Comparison of ENCODE assay signal across 26 cellular contexts in genomic region chr11:68536706-68537105, GRCh38.
DNase-seq lines count a peak whose midpoint lies in the region; ATAC-seq, FAIRE-seq and TF ChIP-seq lines count a peak whose summit lies in the region.
"Had no signal": no experiment of that assay in that cellular context is flagged by ENCODE, and none has a peak within 500 bp of the region (broad histone marks: within the 10 kb centered on the region; RNA-seq: fewer than 3 reads in every experiment).

No MANE protein-coding gene starts in this region.

- intact Hi-C loops in activated B cell treated with CpG ODN at 0.5 μM for 24 hours (cut with micrococcal nuclease) = no loop called here

- H3K9me3 Mint-ChIP-seq in activated T-cell treated with anti-CD3 and anti-CD28 coated beads, Interleukin-2, amount 50 U/mL, for 24 hours = no peaks in the 10 kb centered on the region
- H3K9me3 Mint-ChIP-seq in activated B cell treated with CpG ODN at 0.5 μM for 24 hours = no peaks in the 10 kb centered on the region
- H3K9me3 Mint-ChIP-seq in naive B cell = no peaks in the 10 kb centered on the region
- H3K9me3 Mint-ChIP-seq in stimulated activated memory B cell treated with anti-CD40 and anti-IgM and Interleukin-4, amounts not matched to agents 10 μg/mL and 1 μg/mL and 100 μg/mL, for 72 hours = no peaks in the 10 kb centered on the region
- H3K9me3 Mint-ChIP-seq: activated CD4-positive, alpha-beta memory T cell treated with anti-CD3 and anti-CD28 coated beads for 36 hours; neural crest cell had no signal

- peaks cover 96% of the 10 kb centered on the region for H3K36me3 Mint-ChIP-seq in activated T-cell treated with anti-CD3 and anti-CD28 coated beads, Interleukin-2, amount 50 U/mL, for 24 hours (ENCODE audit: low read depth)
- H3K36me3 Mint-ChIP-seq in activated B cell treated with CpG ODN at 0.5 μM for 24 hours (ENCODE audit: low read depth) = peaks cover 82% of the 10 kb centered on the region
- peaks cover 12 to 23% of the 10 kb centered on the region in 2 donors for H3K36me3 Mint-ChIP-seq in naive B cell
- peaks cover 53% of the 10 kb centered on the region for H3K36me3 Mint-ChIP-seq in stimulated activated memory B cell treated with anti-CD40 and anti-IgM and Interleukin-4, amounts not matched to agents 10 μg/mL and 1 μg/mL and 100 μg/mL, for 72 hours

- H3K27ac Mint-ChIP-seq in activated T-cell treated with anti-CD3 and anti-CD28 coated beads, Interleukin-2, amount 50 U/mL, for 24 hours = peak overlapping the region; percentile 56
- H3K27ac Mint-ChIP-seq in activated B cell treated with CpG ODN at 0.5 μM for 24 hours (peak overlapping the region; percentile 18), naive B cell (peak overlapping the region in 4 of 6 donors; percentile 5 to 94 (median 16))
- H3K27ac Mint-ChIP-seq in stimulated activated memory B cell treated with anti-CD40 and anti-IgM and Interleukin-4, amounts not matched to agents 10 μg/mL and 1 μg/mL and 100 μg/mL, for 72 hours = peak overlapping the region; percentile 67
- H3K27ac Mint-ChIP-seq: activated CD4-positive, alpha-beta memory T cell treated with anti-CD3 and anti-CD28 coated beads for 36 hours; B cell had no signal

- TF ChIP-seq CTCF in activated B cell treated with CpG ODN at 0.5 μM for 24 hours (IDR thresholded peaks at IDR 0.05) = no peak

- CTCF ChIA-PET in activated B cell treated with CpG ODN at 0.5 μM for 24 hours (lab: Charles Lee) = no interaction called here

- no peak for TF ChIP-seq POLR2A in GM12892 (IDR thresholded peaks at IDR 0.05; ENCODE audit: low read depth, low read length)

- no peaks in the 10 kb centered on the region for H3K27me3 Mint-ChIP-seq in activated T-cell treated with anti-CD3 and anti-CD28 coated beads, Interleukin-2, amount 50 U/mL, for 24 hours
- H3K27me3 Mint-ChIP-seq in activated B cell treated with CpG ODN at 0.5 μM for 24 hours (no peaks in the 10 kb centered on the region), naive B cell (no peaks in the 10 kb centered on the region)
- H3K27me3 Mint-ChIP-seq in stimulated activated memory B cell treated with anti-CD40 and anti-IgM and Interleukin-4, amounts not matched to agents 10 μg/mL and 1 μg/mL and 100 μg/mL, for 72 hours = no peaks in the 10 kb centered on the region
- H3K27me3 Mint-ChIP-seq: activated CD4-positive, alpha-beta memory T cell treated with anti-CD3 and anti-CD28 coated beads for 36 hours; B cell had no signal

- FAIRE-seq in GM12892 (lab: Jason Lieb, UNC) = no peak
- FAIRE-seq: A549, GM12891 had no signal

- DNase-seq in activated T-cell treated with anti-CD3 and anti-CD28 coated beads, Interleukin-2, amount 50 U/mL, for 24 hours = no peak
- DNase-seq in activated T-cell treated with anti-CD3 and anti-CD28 coated beads, Interleukin-2, amount 50 U/mL, for 48 hours = no peak
- DNase-seq in activated B cell treated with CpG ODN at 0.5 μM for 24 hours = no peak
- no peak for DNase-seq in naive B cell
- no peak for DNase-seq in GM12892 (ENCODE audit: insufficient read length)
- DNase-seq in CD1c-positive myeloid dendritic cell (ENCODE audit: extremely low spot score) = no peak
- DNase-seq: activated CD4-positive, alpha-beta memory T cell treated with anti-CD3 and anti-CD28 coated beads for 36 hours; activated naive CD4-positive, alpha-beta T cell; Calu3; esophagus squamous epithelium; IMR-90; islet precursor cell; left ventricle myocardium superior; midbrain; NCI-H1048; NCI-H187; RPMI8226; uterus; WERI-Rb-1 had no signal

- ATAC-seq in activated B cell treated with CpG ODN at 0.5 μM for 24 hours (ENCODE audit: low read depth) = no peak
- no peak for ATAC-seq in naive B cell (ENCODE audit: low read depth in 2 of 2)
- no peak for ATAC-seq in stimulated activated memory B cell treated with anti-CD40 and anti-IgM and Interleukin-4, amounts not matched to agents 10 μg/mL and 1 μg/mL and 100 μg/mL, for 72 hours
- no peak for ATAC-seq in GM19463 (IDR thresholded peaks at IDR 0.05; ENCODE audit: unreplicated experiment)
- ATAC-seq: HCT116, left ventricle myocardium superior had no signal

- no peak overlapping the region for H3K4me3 Mint-ChIP-seq in activated T-cell treated with anti-CD3 and anti-CD28 coated beads, Interleukin-2, amount 50 U/mL, for 24 hours
- H3K4me3 Mint-ChIP-seq in activated B cell treated with CpG ODN at 0.5 μM for 24 hours = no peak overlapping the region
- H3K4me3 Mint-ChIP-seq in naive B cell = no peak overlapping the region
- no peak overlapping the region for H3K4me3 Mint-ChIP-seq in stimulated activated memory B cell treated with anti-CD40 and anti-IgM and Interleukin-4, amounts not matched to agents 10 μg/mL and 1 μg/mL and 100 μg/mL, for 72 hours
- H3K4me3 Mint-ChIP-seq: activated CD4-positive, alpha-beta memory T cell treated with anti-CD3 and anti-CD28 coated beads for 36 hours; B cell; neural crest cell had no signal

- peaks cover 76% of the 10 kb centered on the region for H3K4me1 Mint-ChIP-seq in activated T-cell treated with anti-CD3 and anti-CD28 coated beads, Interleukin-2, amount 50 U/mL, for 24 hours (ENCODE audit: low read depth)
- H3K4me1 Mint-ChIP-seq in activated B cell treated with CpG ODN at 0.5 μM for 24 hours (peaks cover 12% of the 10 kb centered on the region), naive B cell (peaks cover 32 to 47% (median 33%) of the 10 kb centered on the region in 3 donors)
- peaks cover 50% of the 10 kb centered on the region for H3K4me1 Mint-ChIP-seq in stimulated activated memory B cell treated with anti-CD40 and anti-IgM and Interleukin-4, amounts not matched to agents 10 μg/mL and 1 μg/mL and 100 μg/mL, for 72 hours

- POLR2A ChIA-PET in activated B cell treated with CpG ODN at 0.5 μM for 24 hours (lab: Charles Lee) = interaction anchor here (0.6 kb wide), 1 partner anchor 20 kb away, joined by 4 read pairs; no protein-coding TSS in a partner anchor

Comparison
In these comparisons a context has a peak if more than half of its experiments do, and no peak if none do; other contexts are left out.
1. H3K27ac Mint-ChIP-seq: peak in every context shown above with its lines; median percentile 67 in stimulated activated memory B cell treated with anti-CD40 and anti-IgM and Interleukin-4, amounts not matched to agents 10 μg/mL and 1 μg/mL and 100 μg/mL, for 72 hours; 56 in activated T-cell treated with anti-CD3 and anti-CD28 coated beads, Interleukin-2, amount 50 U/mL, for 24 hours; 18 in activated B cell treated with CpG ODN at 0.5 μM for 24 hours; 16 in naive B cell.